Comparison of ENCODE assay signal across 12 cellular contexts in genomic region chr18:23306842-23307241, GRCh38.
DNase-seq lines count a peak whose midpoint lies in the region; ATAC-seq, FAIRE-seq and TF ChIP-seq lines count a peak whose summit lies in the region.
"Had no signal": no experiment of that assay in that cellular context is flagged by ENCODE, and none has a peak within 500 bp of the region (broad histone marks: within the 10 kb centered on the region; RNA-seq: fewer than 3 reads in every experiment).

No MANE protein-coding gene starts in this region.

- H3K27ac ChIP-seq in heart left ventricle = no peak overlapping the region

- peak; percentile 17 for DNase-seq in stimulated activated CD8-positive, alpha-beta memory T cell treated with anti-CD3 and anti-CD28 coated beads, Interleukin-12 subunit alpha, Interleukin-12 subunit beta, amount 100 ng/mL, for 1 hour (ENCODE audit: low read depth)
- DNase-seq in NCI-H2081 treated with DMSO at 0.1 percent for 48 hours (lab: John Stamatoyannopoulos, UW) = no peak
- DNase-seq in D721Med (ENCODE audit: insufficient read length, low spot score) = no peak
- no peak for DNase-seq in heart left ventricle
- DNase-seq: activated CD4-positive, alpha-beta T cell treated with anti-CD3 and anti-CD28 coated beads, Interleukin-2, amount 50 U/mL, for 4 hours; stimulated activated CD4-positive, alpha-beta T cell treated with anti-CD3 and anti-CD28 coated beads, Interleukin-12 subunit alpha, Interleukin-12 subunit beta, amount 100 ng/mL, for 4 hours had no signal

- 82 to 88% (median 82%) methylated on average over 6 of the region's 6 CpGs for WGBS in heart left ventricle, 4 donors

- no peaks in the 10 kb centered on the region for H3K9me3 ChIP-seq in heart left ventricle
- H3K9me3 ChIP-seq: thoracic aorta had no signal

- intact Hi-C loops in heart left ventricle (cut with DNase I) = no loop called here

- H3K4me1 ChIP-seq in heart left ventricle = peaks cover 0 to 22% (median 0%) of the 10 kb centered on the region in 12 donors

- FAIRE-seq in D721Med (lab: Jason Lieb, UNC) = no peak
- FAIRE-seq: frontal cortex had no signal

- no peaks in the 10 kb centered on the region for H3K36me3 ChIP-seq in heart left ventricle
- H3K36me3 ChIP-seq: thoracic aorta had no signal

- ATAC-seq in GM18870 (IDR thresholded peaks at IDR 0.05; ENCODE audit: unreplicated experiment) = peak; percentile 63
- peak; percentile 78 for ATAC-seq in GM21619 (IDR thresholded peaks at IDR 0.05; ENCODE audit: unreplicated experiment)
- ATAC-seq in HG03521 (IDR thresholded peaks at IDR 0.05; ENCODE audit: unreplicated experiment) = peak; percentile 86
- no peak for ATAC-seq in HG02970 (IDR thresholded peaks at IDR 0.05; ENCODE audit: low FRiP score, unreplicated experiment)
- ATAC-seq in heart left ventricle = no peak

- no peaks in the 10 kb centered on the region for H3K27me3 ChIP-seq in heart left ventricle

- TF ChIP-seq CTCF in D721Med (IDR thresholded peaks at IDR 0.05; ENCODE audit: insufficient read depth, missing control alignments) = no peak
- TF ChIP-seq CTCF in heart left ventricle (IDR thresholded peaks at IDR 0.05) = no peak

- H3K4me3 ChIP-seq in heart left ventricle = no peak overlapping the region
- H3K4me3 ChIP-seq: thoracic aorta had no signal

- no peak for TF ChIP-seq POLR2A in heart left ventricle (IDR thresholded peaks at IDR 0.05)

Comparison
In these comparisons a context has a peak if more than half of its experiments do, and no peak if none do; other contexts are left out.
1. ATAC-seq: peak in GM18870 (single experiment), GM21619 (single experiment) and HG03521 (single experiment); none in HG02970 (single experiment) and heart left ventricle (0 of 4).